In the genomic region with DNA sequence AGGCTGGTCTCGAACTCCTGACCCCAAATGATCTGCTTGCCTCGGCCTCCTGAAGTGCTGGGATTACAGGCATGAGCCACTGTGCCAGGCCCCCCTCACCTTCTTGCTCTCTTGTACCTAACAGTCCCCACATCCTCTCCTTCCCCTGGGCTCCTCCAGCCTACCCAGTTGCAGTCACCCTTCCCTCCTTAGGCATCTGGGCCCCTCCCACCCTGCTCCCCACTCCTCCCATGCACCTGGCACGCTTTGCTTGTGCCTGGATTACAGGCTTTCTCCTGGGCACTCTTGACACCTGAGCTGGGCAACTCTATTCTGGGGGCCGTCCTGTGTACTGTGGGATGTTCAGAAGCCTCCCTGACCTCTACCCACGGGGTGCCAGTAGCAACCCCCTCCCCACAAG, we compare ENCODE assay signal across 1 cellular context.
TF ChIP-seq lines count a peak whose summit lies in the region.

No MANE protein-coding gene starts in this region.

TF ChIP-seq in H1, 55 proteins besides CTCF, POLR2A, EP300 and RAD21:
- TF ChIP-seq TEAD4 (IDR thresholded peaks at IDR 0.05; ENCODE audit: low read depth, low read length) = no peak
- no peak for TF ChIP-seq TAF7 (optimal IDR thresholded peaks at IDR 0.05; ENCODE audit: borderline replicate concordance, low read depth, low read length)
- no peak for TF ChIP-seq CREB1 (IDR thresholded peaks at IDR 0.05)
- TF ChIP-seq, protein P1, sequence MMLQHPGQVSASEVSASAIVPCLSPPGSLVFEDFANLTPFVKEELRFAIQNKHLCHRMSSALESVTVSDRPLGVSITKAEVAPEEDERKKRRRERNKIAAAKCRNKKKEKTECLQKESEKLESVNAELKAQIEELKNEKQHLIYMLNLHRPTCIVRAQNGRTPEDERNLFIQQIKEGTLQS (IDR thresholded peaks at IDR 0.05; ENCODE audit: insufficient read depth, low read depth, low read length) = no peak
- TF ChIP-seq TCF12 (IDR thresholded peaks at IDR 0.05; ENCODE audit: low read depth, low read length) = no peak
- TF ChIP-seq POU5F1 (IDR thresholded peaks at IDR 0.05; ENCODE audit: low read depth, low read length) = no peak
- TF ChIP-seq CTBP2 (IDR thresholded peaks at IDR 0.05; ENCODE audit: borderline replicate concordance, insufficient read depth, insufficient read length, low read length) = no peak
- TF ChIP-seq SIN3A (conservative IDR thresholded peaks at IDR 0.05 in 1 of 2, IDR thresholded peaks at IDR 0.05 in 1 of 2; ENCODE audit: low read depth in 1 of 2, low read length in 2 of 2) = no peak
- TF ChIP-seq KDM1A (IDR thresholded peaks at IDR 0.05; ENCODE audit: borderline replicate concordance, low read length) = no peak
- no peak for TF ChIP-seq SUZ12 (IDR thresholded peaks at IDR 0.05; ENCODE audit: low read length)
- no peak for TF ChIP-seq USF2 (IDR thresholded peaks at IDR 0.05; ENCODE audit: low read length)
- no peak for TF ChIP-seq CHD1 (IDR thresholded peaks at IDR 0.05; ENCODE audit: low read depth, low read length)
- TF ChIP-seq BCL11A (IDR thresholded peaks at IDR 0.05; ENCODE audit: low read depth in 2 of 2, low read length in 2 of 2) = no peak
- TF ChIP-seq BACH1 (IDR thresholded peaks at IDR 0.05; ENCODE audit: low read length) = no peak
- TF ChIP-seq FOSL1 (IDR thresholded peaks at IDR 0.05; ENCODE audit: insufficient read depth, low read depth, low read length) = no peak
- TF ChIP-seq KDM5A (IDR thresholded peaks at IDR 0.05; ENCODE audit: low read length) = no peak
- TF ChIP-seq SP1 (IDR thresholded peaks at IDR 0.05; ENCODE audit: low read depth, low read length) = no peak
- no peak for TF ChIP-seq JUN (IDR thresholded peaks at IDR 0.05; ENCODE audit: low read depth, low read length)
- no peak for TF ChIP-seq SIRT6 (IDR thresholded peaks at IDR 0.05; ENCODE audit: low read length)
